8 cellular contexts compared by ENCODE assay signal in the genomic region with DNA sequence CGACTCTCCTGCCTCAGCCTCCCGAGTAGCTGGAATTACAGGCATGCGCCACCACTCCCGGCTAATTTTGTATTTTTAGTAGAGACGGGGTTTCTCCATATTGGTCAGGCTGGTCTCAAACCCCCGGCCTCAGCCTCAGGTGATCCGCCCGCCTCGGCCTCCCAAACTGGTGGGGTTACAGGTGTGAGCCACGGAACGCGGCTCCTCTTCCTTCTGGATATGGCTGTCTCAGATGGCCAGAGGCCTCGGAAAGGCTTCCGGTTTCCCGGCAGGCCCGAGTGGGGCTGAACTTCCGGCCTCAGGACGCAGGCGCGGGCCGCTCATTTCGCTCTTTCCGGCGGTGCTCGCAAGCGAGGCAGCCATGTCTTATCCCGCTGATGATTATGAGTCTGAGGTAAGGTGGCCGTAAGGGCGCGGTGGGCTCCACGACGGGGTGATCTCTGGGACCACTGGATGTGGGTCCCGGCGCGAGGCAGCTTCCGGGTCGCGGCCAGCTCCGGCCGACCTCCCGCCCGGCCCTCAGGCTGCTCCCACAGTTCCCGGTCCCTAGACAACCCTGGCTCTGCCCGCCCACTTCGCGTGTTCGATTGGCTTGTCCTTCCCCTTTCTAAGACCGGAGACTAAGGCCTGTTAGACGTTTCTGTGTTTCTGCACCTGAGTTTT. TPM values are rescaled to one million over a fixed set of nuclear protein-coding genes. Genes with fewer than 3 reads are reported as not detected.
DNase-seq lines count a peak whose midpoint lies in the region; ATAC-seq and TF ChIP-seq lines count a peak whose summit lies in the region.

A gene (plus strand): TSS at position 331 of the 663 bp plus-strand sequence. CDS start 31 bp downstream, at position 362.

- H3K9ac ChIP-seq in HUES6 (ENCODE audit: low read length) = peak within 1 kb of the TSS; percentile 89

- ATAC-seq in GM21360 (IDR thresholded peaks at IDR 0.05; ENCODE audit: unreplicated experiment) = peak; percentile 49

- H3K4me3 ChIP-seq in HUES6 (ENCODE audit: low read depth, low read length) (peak within 1 kb of the TSS; percentile 88), epithelial cell of esophagus (ENCODE audit: low read length) (peak within 1 kb of the TSS; percentile 90), mononuclear cell (ENCODE audit: low read length) (peak within 1 kb of the TSS; percentile 81)

- H3K27me3 ChIP-seq in HUES6 (ENCODE audit: control insufficient read depth, insufficient read depth, low read length) (no peaks in the 10 kb centered on the region), mononuclear cell (ENCODE audit: insufficient read depth, low read length) (no peaks in the 10 kb centered on the region)

- peaks cover 39% of the 10 kb centered on the region for H3K36me3 ChIP-seq in HUES6 (ENCODE audit: control insufficient read depth, insufficient read depth, low read length)

- DNase-seq in CMK (ENCODE audit: low read depth) = peak; percentile 78
- peak; percentile 58 for DNase-seq in OCI-M2 (lab: John Stamatoyannopoulos, UW; ENCODE audit: unreplicated experiment)
- DNase-seq in activated T-cell treated with anti-CD3 and anti-CD28 coated beads for 4 hours = peak; percentile 75
- DNase-seq in epithelial cell of esophagus (ENCODE audit: low read depth) = peak; percentile 95
- peak; percentile 83 to 87 for DNase-seq in stimulated activated CD8-positive, alpha-beta memory T cell treated with anti-CD3 and anti-CD28 coated beads, Interleukin-2, amount 100 ng/mL, for 48 hours (ENCODE audit: low read depth in 2 of 2)

- TF ChIP-seq CTCF in epithelial cell of esophagus (IDR thresholded peaks at IDR 0.05; ENCODE audit: insufficient read depth, low read depth, low read length, missing control alignments) = no peak

- peak within 1 kb of the TSS; percentile 96 for H3K27ac ChIP-seq in HUES6 (ENCODE audit: low read depth, low read length)

- H3K4me1 ChIP-seq in HUES6 (ENCODE audit: control insufficient read depth, insufficient read depth, low read length) = 0 out of 2 replicates have a peak, but pooled peaks cover 3% of the 10 kb centered on the region
- peaks cover 38% of the 10 kb centered on the region for H3K4me1 ChIP-seq in mononuclear cell (ENCODE audit: insufficient read depth, low read length)

- H3K9me3 ChIP-seq in HUES6 (ENCODE audit: control insufficient read depth, insufficient read depth, low read depth, low read length) (peaks cover 4% of the 10 kb centered on the region; the same call in 1 of the 2 replicates), mononuclear cell (ENCODE audit: low read depth, low read length) (no peaks in the 10 kb centered on the region)

RNA-seq across cellular contexts. Expression of the gene that starts here (rescaled TPM):
- 516 TPM for total RNA-seq in mononuclear cell

Comparison
In these comparisons a context has a peak if more than half of its experiments do, and no peak if none do; other contexts are left out.
1. Peak in every context shown above with its lines: DNase-seq, ATAC-seq, H3K4me3 ChIP-seq and H3K27ac ChIP-seq.